ENCODE assay signal across 27 cellular contexts in the genomic region with DNA sequence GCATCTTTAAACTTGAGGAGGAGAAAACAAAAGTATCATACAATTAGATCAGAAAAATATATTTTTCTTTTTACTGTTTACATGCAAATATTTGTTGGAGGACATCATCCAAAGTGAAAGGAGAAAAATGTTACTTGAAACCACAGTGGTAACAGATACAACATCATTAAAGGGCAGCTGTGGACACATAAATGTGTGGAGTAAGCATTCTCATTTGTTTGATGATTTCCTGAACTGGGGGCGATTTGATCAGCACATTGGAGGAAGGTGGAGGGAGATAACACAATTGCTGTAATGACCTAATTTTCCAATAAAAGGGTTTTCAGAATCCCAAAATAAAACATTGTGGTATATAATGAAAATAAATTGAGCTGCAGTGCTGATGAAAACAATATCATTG.
A peak's percentile ranks its signal among the peaks of the same experiment; 100 is the strongest.
DNase-seq lines count a peak whose midpoint lies in the region; ATAC-seq and TF ChIP-seq lines count a peak whose summit lies in the region.
"Had no signal": no experiment of that assay in that cellular context is flagged by ENCODE, and none has a peak within 500 bp of the region (broad histone marks: within the 10 kb centered on the region; RNA-seq: fewer than 3 reads in every experiment).

No MANE protein-coding gene starts in this region.

- H3K9me3 Mint-ChIP-seq in progenitor cell of endocrine pancreas (ENCODE audit: low read depth): peaks cover 12% of the 10 kb centered on the region
- H3K9me3 Mint-ChIP-seq: activated CD4-positive, alpha-beta T cell treated with anti-CD3 and anti-CD28 coated beads, Interleukin-2, amount 10 ng/mL, durations not matched to agents 24 days and 14 days; activated naive CD4-positive, alpha-beta T cell treated with anti-CD3 and anti-CD28 coated beads, Interleukin-2, amount 10 ng/mL, durations not matched to agents 7 days and 5 days; CD8-positive, alpha-beta memory T cell; memory B cell had no signal

- no peaks in the 10 kb centered on the region for H3K9me3 ChIP-seq in fibroblast of lung (ENCODE audit: control insufficient read depth, insufficient read depth, low read depth, low read length)
- no peaks in the 10 kb centered on the region for H3K9me3 ChIP-seq in lower lobe of right lung
- H3K9me3 ChIP-seq: A549, heart left ventricle, psoas muscle, upper lobe of left lung had no signal

- no peaks in the 10 kb centered on the region for H3K79me2 ChIP-seq in fibroblast of lung (ENCODE audit: control insufficient read depth, insufficient read depth, low read length)

- no peaks in the 10 kb centered on the region for H3K4me1 ChIP-seq in fibroblast of lung (ENCODE audit: control insufficient read depth, extremely low read depth, insufficient read depth, low read length)
- H3K4me1 ChIP-seq in lower lobe of right lung: no peaks in the 10 kb centered on the region
- H3K4me1 ChIP-seq: psoas muscle had no signal

- no peak overlapping the region for H3K4me3 Mint-ChIP-seq in progenitor cell of endocrine pancreas (ENCODE audit: low read depth)
- H3K4me3 Mint-ChIP-seq: activated CD4-positive, alpha-beta T cell treated with anti-CD3 and anti-CD28 coated beads, Interleukin-2, amount 10 ng/mL, durations not matched to agents 24 days and 14 days; activated CD8-positive, alpha-beta memory T cell treated with anti-CD3 and anti-CD28 coated beads, Interleukin-2, amount 10 ng/mL, durations not matched to agents 7 days and 5 days; activated naive CD4-positive, alpha-beta T cell treated with anti-CD3 and anti-CD28 coated beads, Interleukin-2, amount 10 ng/mL, durations not matched to agents 7 days and 5 days; B cell; CD8-positive, alpha-beta memory T cell; H9; memory B cell had no signal

- no peak overlapping the region for H3K4me3 ChIP-seq in fibroblast of lung (replicated peaks in 1 of 4; ENCODE audit: control extremely low read depth in 1 of 4, insufficient read depth in 1 of 4, low read depth in 3 of 4, low read length in 4 of 4)
- no peak overlapping the region for H3K4me3 ChIP-seq in lower lobe of right lung
- H3K4me3 ChIP-seq: A549, cardiac muscle cell, heart left ventricle, PC-9, psoas muscle, upper lobe of left lung had no signal

- no peak for TF ChIP-seq CTCF in fibroblast of lung (conservative IDR thresholded peaks at IDR 0.05 in 1 of 2, IDR thresholded peaks at IDR 0.05 in 1 of 2; ENCODE audit: low read depth in 1 of 2, low read length in 2 of 2)
- no peak for TF ChIP-seq CTCF in lower lobe of right lung (IDR thresholded peaks at IDR 0.05)
- no peak for TF ChIP-seq CTCF in progenitor cell of endocrine pancreas (IDR thresholded peaks at IDR 0.05; ENCODE audit: unreplicated experiment)

- H3K36me3 Mint-ChIP-seq in progenitor cell of endocrine pancreas (ENCODE audit: insufficient read depth): peaks cover 1% of the 10 kb centered on the region
- H3K36me3 Mint-ChIP-seq: activated CD8-positive, alpha-beta memory T cell treated with anti-CD3 and anti-CD28 coated beads, Interleukin-2, amount 10 ng/mL, durations not matched to agents 7 days and 5 days; activated naive CD4-positive, alpha-beta T cell treated with anti-CD3 and anti-CD28 coated beads, Interleukin-2, amount 10 ng/mL, durations not matched to agents 7 days and 5 days; CD8-positive, alpha-beta memory T cell; memory B cell had no signal

- no peaks in the 10 kb centered on the region for H3K27me3 Mint-ChIP-seq in progenitor cell of endocrine pancreas
- H3K27me3 Mint-ChIP-seq: activated CD8-positive, alpha-beta memory T cell treated with anti-CD3 and anti-CD28 coated beads, Interleukin-2, amount 10 ng/mL, durations not matched to agents 7 days and 5 days; activated naive CD4-positive, alpha-beta T cell treated with anti-CD3 and anti-CD28 coated beads, Interleukin-2, amount 10 ng/mL, durations not matched to agents 7 days and 5 days; B cell had no signal

- DNase-seq in NCI-H510A treated with DMSO at 0.1 percent for 48 hours (lab: John Stamatoyannopoulos, UW): peak; percentile 48
- no peak for DNase-seq in NCI-H510A (lab: John Stamatoyannopoulos, UW)
- DNase-seq in NCI-H774 (lab: John Stamatoyannopoulos, UW): peak; percentile 53
- peak; percentile 41 to 44 for DNase-seq in fibroblast of lung (ENCODE audit: low read depth in 2 of 2)
- no peak for DNase-seq in activated CD4-positive, alpha-beta T cell treated with anti-CD3 and anti-CD28 coated beads, Interleukin-2, amount 50 U/mL, for 1 hour
- DNase-seq in lower lobe of right lung: no peak
- no peak for DNase-seq in progenitor cell of endocrine pancreas (ENCODE audit: low spot score, unreplicated experiment)
- DNase-seq: activated CD4-positive, alpha-beta T cell treated with anti-CD3 and anti-CD28 coated beads, Interleukin-2, amount 10 ng/mL, durations not matched to agents 24 days and 14 days; activated CD8-positive, alpha-beta memory T cell treated with anti-CD3 and anti-CD28 coated beads, Interleukin-2, amount 10 ng/mL, durations not matched to agents 7 days and 5 days; activated naive CD4-positive, alpha-beta T cell treated with anti-CD3 and anti-CD28 coated beads, Interleukin-2, amount 10 ng/mL, durations not matched to agents 7 days and 5 days; CD8-positive, alpha-beta memory T cell; DMS79 treated with DMSO at 0.1 percent for 48 hours; H9; heart left ventricle; left cardiac atrium; NCI-H2171; NK-92 treated with Interleukin-12 subunit alpha and Interleukin-12 subunit beta, amount 100 ng/mL, for 24 hours; PC-9; psoas muscle; SHP77; upper lobe of left lung; WERI-Rb-1 had no signal

- H3K4me2 ChIP-seq in fibroblast of lung (ENCODE audit: extremely low read depth, insufficient read depth, low read length): no peak overlapping the region
- H3K4me2 ChIP-seq: A549, PC-9 had no signal

- H3K27ac ChIP-seq in fibroblast of lung (ENCODE audit: insufficient read depth, low read length): no peak overlapping the region
- no peak overlapping the region for H3K27ac ChIP-seq in lower lobe of right lung
- H3K27ac ChIP-seq: A549, cardiac muscle cell, heart left ventricle, PC-9, psoas muscle, upper lobe of left lung, WERI-Rb-1 had no signal

- H3K9ac ChIP-seq in fibroblast of lung (ENCODE audit: insufficient read depth, low read length): no peak overlapping the region

- no peak overlapping the region for H2AFZ ChIP-seq in fibroblast of lung (ENCODE audit: low read length)
- H2AFZ ChIP-seq: PC-9 had no signal

- H3K27ac Mint-ChIP-seq in progenitor cell of endocrine pancreas: no peak overlapping the region
- H3K27ac Mint-ChIP-seq: activated CD4-positive, alpha-beta T cell treated with anti-CD3 and anti-CD28 coated beads, Interleukin-2, amount 10 ng/mL, durations not matched to agents 24 days and 14 days; activated CD8-positive, alpha-beta memory T cell treated with anti-CD3 and anti-CD28 coated beads, Interleukin-2, amount 10 ng/mL, durations not matched to agents 7 days and 5 days; activated naive CD4-positive, alpha-beta T cell treated with anti-CD3 and anti-CD28 coated beads, Interleukin-2, amount 10 ng/mL, durations not matched to agents 7 days and 5 days; B cell; CD8-positive, alpha-beta memory T cell; H9; memory B cell had no signal

- no peaks in the 10 kb centered on the region for H4K20me1 ChIP-seq in fibroblast of lung (ENCODE audit: control insufficient read depth, extremely low read depth, insufficient read depth, low read length)

- peaks cover 10% of the 10 kb centered on the region for H3K4me1 Mint-ChIP-seq in progenitor cell of endocrine pancreas (ENCODE audit: low read depth)
- H3K4me1 Mint-ChIP-seq: activated CD4-positive, alpha-beta T cell treated with anti-CD3 and anti-CD28 coated beads, Interleukin-2, amount 10 ng/mL, durations not matched to agents 24 days and 14 days; activated CD8-positive, alpha-beta memory T cell treated with anti-CD3 and anti-CD28 coated beads, Interleukin-2, amount 10 ng/mL, durations not matched to agents 7 days and 5 days; activated naive CD4-positive, alpha-beta T cell treated with anti-CD3 and anti-CD28 coated beads, Interleukin-2, amount 10 ng/mL, durations not matched to agents 7 days and 5 days; CD8-positive, alpha-beta memory T cell; H9; memory B cell had no signal

- ATAC-seq in HG03280 (IDR thresholded peaks at IDR 0.05; ENCODE audit: unreplicated experiment) (no peak), lower lobe of right lung (no peak)
- ATAC-seq: A549; activated CD8-positive, alpha-beta memory T cell treated with anti-CD3 and anti-CD28 coated beads, Interleukin-2, amount 10 ng/mL, durations not matched to agents 7 days and 5 days; heart left ventricle; left cardiac atrium; psoas muscle had no signal

- no peaks in the 10 kb centered on the region for H3K27me3 ChIP-seq in fibroblast of lung (ENCODE audit: control insufficient read depth, insufficient read depth, low read length)
- no peaks in the 10 kb centered on the region for H3K27me3 ChIP-seq in lower lobe of right lung (ENCODE audit: low read depth)
- H3K27me3 ChIP-seq: cardiac muscle cell, heart left ventricle, upper lobe of left lung had no signal

- H3K36me3 ChIP-seq in fibroblast of lung (ENCODE audit: control insufficient read depth, insufficient read depth, low read length) (no peaks in the 10 kb centered on the region), lower lobe of right lung (no peaks in the 10 kb centered on the region)
- H3K36me3 ChIP-seq: cardiac muscle cell, heart left ventricle, upper lobe of left lung, WERI-Rb-1 had no signal

- intact Hi-C loops in lower lobe of right lung (cut with DNase I): no loop called here

Comparison
In these comparisons a context has a peak if more than half of its experiments do, and no peak if none do; other contexts are left out.
1. DNase-seq: peak in NCI-H510A treated with DMSO at 0.1 percent for 48 hours (single experiment), NCI-H774 (single experiment) and fibroblast of lung (2 of 2); none in NCI-H510A (single experiment), activated CD4-positive, alpha-beta T cell treated with anti-CD3 and anti-CD28 coated beads, Interleukin-2, amount 50 U/mL, for 1 hour (single experiment), lower lobe of right lung (single experiment) and progenitor cell of endocrine pancreas (single experiment).